In genomic region chr5:93299596-93300308, GRCh38 we compare ENCODE assay signal across 15 cellular contexts.
A peak's percentile ranks its signal among the peaks of the same experiment; 100 is the strongest.
DNase-seq lines count a peak whose midpoint lies in the region; ATAC-seq and TF ChIP-seq lines count a peak whose summit lies in the region.
"Had no signal": no experiment of that assay in that cellular context is flagged by ENCODE, and none has a peak within 500 bp of the region (broad histone marks: within the 10 kb centered on the region; RNA-seq: fewer than 3 reads in every experiment).

No MANE protein-coding gene starts in this region.

- H3K4me3 ChIP-seq in choroid plexus epithelial cell (ENCODE audit: low read depth, low read length), result no peak overlapping the region
- no peak overlapping the region for H3K4me3 ChIP-seq in upper lobe of right lung
- H3K4me3 ChIP-seq: K562, spleen had no signal

- no peaks in the 10 kb centered on the region for H3K9me3 Mint-ChIP-seq in nephron
- H3K9me3 Mint-ChIP-seq: activated naive CD4-positive, alpha-beta T cell treated with anti-CD3 and anti-CD28 coated beads for 36 hours had no signal

- peak overlapping the region; percentile 17 to 60 (median 42) for H3K4me3 Mint-ChIP-seq in nephron
- H3K4me3 Mint-ChIP-seq: activated naive CD4-positive, alpha-beta T cell treated with anti-CD3 and anti-CD28 coated beads for 36 hours; central memory CD8-positive, alpha-beta T cell; naive thymus-derived CD8-positive, alpha-beta T cell had no signal

- H3K27ac ChIP-seq in upper lobe of right lung, result no peak overlapping the region
- H3K27ac ChIP-seq: spleen, testis had no signal

- TF ChIP-seq CTCF in choroid plexus epithelial cell (conservative IDR thresholded peaks at IDR 0.05; ENCODE audit: low read depth, low read length), result no peak
- TF ChIP-seq CTCF in nephron (IDR thresholded peaks at IDR 0.05; ENCODE audit: unreplicated experiment in 3 of 3), result no peak
- no peak for TF ChIP-seq CTCF in upper lobe of right lung (IDR thresholded peaks at IDR 0.05)

- peak; percentile 41 for DNase-seq in Daoy (ENCODE audit: low read depth)
- peak; percentile 25 for DNase-seq in NCI-H146 treated with DMSO at 0.1 percent for 48 hours (lab: John Stamatoyannopoulos, UW; ENCODE audit: unreplicated experiment)
- DNase-seq in choroid plexus epithelial cell (ENCODE audit: low read depth), result peak; percentile 55
- DNase-seq in hepatic stellate cell (ENCODE audit: low spot score), result no peak
- no peak for DNase-seq in cerebellar nuclear complex (lab: John Stamatoyannopoulos, UW)
- no peak for DNase-seq in upper lobe of right lung
- DNase-seq: activated CD8-positive, alpha-beta memory T cell treated with anti-CD3 and anti-CD28 coated beads for 24 hours; activated naive CD4-positive, alpha-beta T cell treated with anti-CD3 and anti-CD28 coated beads for 36 hours; naive thymus-derived CD8-positive, alpha-beta T cell; spleen; testis had no signal

- H3K27ac Mint-ChIP-seq in nephron, result peak overlapping the region; percentile 82 to 96 (median 91)
- H3K27ac Mint-ChIP-seq: activated naive CD4-positive, alpha-beta T cell treated with anti-CD3 and anti-CD28 coated beads for 36 hours; naive thymus-derived CD8-positive, alpha-beta T cell had no signal

- H3K4me1 ChIP-seq in upper lobe of right lung, result no peaks in the 10 kb centered on the region
- H3K4me1 ChIP-seq: spleen had no signal

- no peak for ATAC-seq in GM18870 (IDR thresholded peaks at IDR 0.05; ENCODE audit: unreplicated experiment)
- no peak for ATAC-seq in upper lobe of right lung
- ATAC-seq: K562; naive thymus-derived CD8-positive, alpha-beta T cell had no signal

- peaks cover 29% of the 10 kb centered on the region for H3K4me1 Mint-ChIP-seq in nephron
- H3K4me1 Mint-ChIP-seq: central memory CD8-positive, alpha-beta T cell; naive thymus-derived CD8-positive, alpha-beta T cell had no signal

- H3K36me3 Mint-ChIP-seq in nephron (ENCODE audit: low read depth), result no peaks in the 10 kb centered on the region
- H3K36me3 Mint-ChIP-seq: naive thymus-derived CD8-positive, alpha-beta T cell had no signal

- H3K9me3 ChIP-seq in upper lobe of right lung, result no peaks in the 10 kb centered on the region
- H3K9me3 ChIP-seq: spleen, testis had no signal

- intact Hi-C loops in upper lobe of right lung (cut with DNase I), result no loop called here

- no peaks in the 10 kb centered on the region for H3K27me3 ChIP-seq in upper lobe of right lung
- H3K27me3 ChIP-seq: spleen, testis had no signal

- H3K27me3 Mint-ChIP-seq in nephron (ENCODE audit: low read depth), result no peaks in the 10 kb centered on the region
- H3K27me3 Mint-ChIP-seq: central memory CD8-positive, alpha-beta T cell had no signal

- no peaks in the 10 kb centered on the region for H3K36me3 ChIP-seq in upper lobe of right lung
- H3K36me3 ChIP-seq: spleen had no signal

Comparison
In these comparisons a context has a peak if more than half of its experiments do, and no peak if none do; other contexts are left out.
1. DNase-seq: peak in Daoy (single experiment), NCI-H146 treated with DMSO at 0.1 percent for 48 hours (single experiment) and choroid plexus epithelial cell (single experiment); none in hepatic stellate cell (single experiment), cerebellar nuclear complex (0 of 2) and upper lobe of right lung (single experiment).